Comparison of ENCODE assay signal across 8 cellular contexts in genomic region chr2:137467246-137467862, GRCh38.
DNase-seq lines count a peak whose midpoint lies in the region; ATAC-seq, FAIRE-seq and TF ChIP-seq lines count a peak whose summit lies in the region.

No MANE protein-coding gene starts in this region.

- no peaks in the 10 kb centered on the region for H3K4me1 Mint-ChIP-seq in neural progenitor cell

- H3K27me3 ChIP-seq in endothelial cell of umbilical vein (ENCODE audit: control insufficient read depth in 2 of 2, insufficient read depth in 2 of 2, low read length in 2 of 2) (no peaks in the 10 kb centered on the region), neural progenitor cell (no peaks in the 10 kb centered on the region)

- H3F3A ChIP-seq in neural progenitor cell (ENCODE audit: low read depth) = no peaks in the 10 kb centered on the region

- FAIRE-seq in endothelial cell of umbilical vein (lab: Jason Lieb, UNC) = no peak

- no peak overlapping the region for H2AFZ ChIP-seq in endothelial cell of umbilical vein (ENCODE audit: low read depth, low read length)
- H2AFZ ChIP-seq in neural progenitor cell (replicated peaks) = no peak overlapping the region

- no peaks in the 10 kb centered on the region for H3K36me3 Mint-ChIP-seq in neural progenitor cell

- intact Hi-C loops in endothelial cell of umbilical vein (cut with micrococcal nuclease) = loop anchor here (1.0 to 10.0 kb wide), 3 partner anchors 371 to 1360 kb away; no protein-coding TSS in a partner anchor

- H3K36me3 ChIP-seq in endothelial cell of umbilical vein (ENCODE audit: control insufficient read depth in 2 of 2, extremely low read depth in 1 of 2, insufficient read depth in 2 of 2, low read length in 2 of 2) (no peaks in the 10 kb centered on the region), neural progenitor cell (no peaks in the 10 kb centered on the region)

- no peaks in the 10 kb centered on the region for H3K9me1 ChIP-seq in endothelial cell of umbilical vein (replicated peaks; ENCODE audit: control insufficient read depth, extremely low read depth, insufficient read depth, low read length)

- CTCF ChIA-PET in endothelial cell of umbilical vein (lab: Charles Lee) = interaction anchor here (0.9 to 3.3 kb wide), 3 partner anchors 57 to 371 kb away, joined by 3 to 23 read pairs (median 4); no protein-coding TSS in a partner anchor

- TF ChIP-seq POLR2A in endothelial cell of umbilical vein (IDR thresholded peaks at IDR 0.05; ENCODE audit: low read depth, low read length) = no peak

- no peaks in the 10 kb centered on the region for H3K9me3 Mint-ChIP-seq in neural progenitor cell

- no peak overlapping the region for H3K27ac ChIP-seq in endothelial cell of umbilical vein (ENCODE audit: insufficient read depth, low read depth, low read length)
- no peak overlapping the region for H3K27ac ChIP-seq in neural progenitor cell

- H3K9me3 ChIP-seq in endothelial cell of umbilical vein (replicated peaks; ENCODE audit: control insufficient read depth, insufficient read depth, low read length) (no peaks in the 10 kb centered on the region), neural progenitor cell (ENCODE audit: low read depth) (no peaks in the 10 kb centered on the region)

- H3K79me2 ChIP-seq in endothelial cell of umbilical vein (ENCODE audit: control insufficient read depth, insufficient read depth, low read length) (no peaks in the 10 kb centered on the region), neural progenitor cell (ENCODE audit: low read depth) (no peaks in the 10 kb centered on the region)

- no peaks in the 10 kb centered on the region for H4K20me1 ChIP-seq in endothelial cell of umbilical vein (replicated peaks; ENCODE audit: control insufficient read depth, extremely low read depth, insufficient read depth, low read length)
- no peaks in the 10 kb centered on the region for H4K20me1 ChIP-seq in neural progenitor cell (ENCODE audit: low read depth)

- no peaks in the 10 kb centered on the region for H3K4me1 ChIP-seq in endothelial cell of umbilical vein (ENCODE audit: control insufficient read depth, extremely low read depth, insufficient read depth, low read length)
- no peaks in the 10 kb centered on the region for H3K4me1 ChIP-seq in neural progenitor cell

- TF ChIP-seq CTCF in endothelial cell of umbilical vein (IDR thresholded peaks at IDR 0.05; ENCODE audit: extremely low read depth in 1 of 2, insufficient read depth in 1 of 2, low read depth in 1 of 2, low read length in 2 of 2) (peak in 1 of 2 donors; percentile 19), neural progenitor cell (IDR thresholded peaks at IDR 0.05) (peak; percentile 72)

- H3K4me3 ChIP-seq in endothelial cell of umbilical vein (replicated peaks in 1 of 3; ENCODE audit: insufficient read depth in 1 of 3, low read depth in 1 of 3, low read length in 3 of 3) = no peak overlapping the region
- H3K4me3 ChIP-seq in neural progenitor cell = no peak overlapping the region

- no peak overlapping the region for H3K27ac Mint-ChIP-seq in neural progenitor cell

- H3K9ac ChIP-seq in endothelial cell of umbilical vein (replicated peaks; ENCODE audit: extremely low read depth, insufficient read depth, low read length) = no peak overlapping the region
- H3K9ac ChIP-seq in neural progenitor cell = no peak overlapping the region

- H3K4me2 ChIP-seq in endothelial cell of umbilical vein (ENCODE audit: insufficient read depth, low read length) (no peak overlapping the region), neural progenitor cell (no peak overlapping the region)

- POLR2A ChIA-PET in endothelial cell of umbilical vein (lab: Charles Lee) = no interaction called here

- peak; percentile 7 for DNase-seq in GDM1 (lab: John Stamatoyannopoulos, UW)
- peak; percentile 89 for DNase-seq in NCI-H82 (lab: John Stamatoyannopoulos, UW)
- DNase-seq in endothelial cell of umbilical vein (ENCODE audit: low read depth, low spot score) = peak; percentile 3
- DNase-seq in neural progenitor cell (ENCODE audit: low spot score) = peak; percentile 61
- no peak for DNase-seq in GOT3 (lab: John Stamatoyannopoulos, UW)
- DNase-seq in NOMO-1 treated with DMSO at 0.1 percent for 48 hours (lab: John Stamatoyannopoulos, UW; ENCODE audit: unreplicated experiment) = no peak

- H3K4me3 Mint-ChIP-seq in neural progenitor cell = no peak overlapping the region

- dilution Hi-C loops in endothelial cell of umbilical vein (cut with MboI; ENCODE audit: extremely low pct_ligation_motif_present, low sequenced_read_pairs) = no loop called here

- no peaks in the 10 kb centered on the region for H3K27me3 Mint-ChIP-seq in neural progenitor cell (ENCODE audit: insufficient read depth, low read depth)

- BruUV-seq in endothelial cell of umbilical vein (replicated peaks; lab: Mats Ljungman, UMichigan) = no TSS peak

- ATAC-seq in GM19452 (IDR thresholded peaks at IDR 0.05; ENCODE audit: unreplicated experiment) (peak; percentile 79), HG03378 (IDR thresholded peaks at IDR 0.05; ENCODE audit: unreplicated experiment) (peak; percentile 89)

TF ChIP-seq in endothelial cell of umbilical vein, 7 proteins besides CTCF, POLR2A, EP300 and RAD21:
- no peak for TF ChIP-seq FOS (IDR thresholded peaks at IDR 0.05; ENCODE audit: borderline replicate concordance, insufficient read depth, low read length)
- no peak for TF ChIP-seq MYC (IDR thresholded peaks at IDR 0.05; ENCODE audit: low read depth, low read length)
- TF ChIP-seq EZH2 (IDR thresholded peaks at IDR 0.05; ENCODE audit: borderline replicate concordance, low read depth, low read length, severe bottlenecking) = no peak
- TF ChIP-seq MAX (IDR thresholded peaks at IDR 0.05; ENCODE audit: insufficient read depth, insufficient read length) = no peak
- TF ChIP-seq JUN (IDR thresholded peaks at IDR 0.05; ENCODE audit: borderline replicate concordance, insufficient read depth, insufficient read length, low read depth) = no peak
- no peak for TF ChIP-seq GATA2 (IDR thresholded peaks at IDR 0.05; ENCODE audit: insufficient read depth, insufficient read length, low read depth, low read length)
- TF ChIP-seq POLR2AphosphoS5 (IDR thresholded peaks at IDR 0.05; ENCODE audit: insufficient read depth, low read depth, low read length) = no peak
TF ChIP-seq in endothelial cell of umbilical vein: peak in this region for 0.

Comparison
In these comparisons a context has a peak if more than half of its experiments do, and no peak if none do; other contexts are left out.
1. DNase-seq: peak in GDM1 (single experiment), NCI-H82 (single experiment), endothelial cell of umbilical vein (single experiment) and neural progenitor cell (single experiment); none in GOT3 (single experiment) and NOMO-1 treated with DMSO at 0.1 percent for 48 hours (single experiment).